In genomic region chrX:95117556-95117955, GRCh38 we compare ENCODE assay signal across 10 cellular contexts.
"Had no signal": no experiment of that assay in that cellular context is flagged by ENCODE, and none has a peak within 500 bp of the region (broad histone marks: within the 10 kb centered on the region; RNA-seq: fewer than 3 reads in every experiment).

No MANE protein-coding gene starts in this region.

- H3K27me3 Mint-ChIP-seq: IgD-negative memory B cell had no signal

- H3K9me3 ChIP-seq: HAP-1 had no signal

- H3K9ac ChIP-seq: GM23248 had no signal

- DNase-seq: GM23248, GOT3, H7, HFFc6, KBM-7 had no signal

- H3K4me1 Mint-ChIP-seq: IgD-negative memory B cell had no signal

- ATAC-seq: HCT116, HepG2 had no signal

- H3K36me3 ChIP-seq: HAP-1 had no signal

- H3K27ac Mint-ChIP-seq: HFFc6, IgD-negative memory B cell had no signal

- H3K4me3 ChIP-seq: GM23248, HAP-1 had no signal

- H3K4me1 ChIP-seq: HAP-1 had no signal

- H3K4me3 Mint-ChIP-seq: HFFc6, IgD-negative memory B cell had no signal

- H2AFZ ChIP-seq: GM23248 had no signal

- H3K27ac ChIP-seq: GM23248, HL-60 had no signal

- H3K36me3 Mint-ChIP-seq: IgD-negative memory B cell had no signal
